Comparison of ENCODE assay signal across 26 cellular contexts in the genomic region with DNA sequence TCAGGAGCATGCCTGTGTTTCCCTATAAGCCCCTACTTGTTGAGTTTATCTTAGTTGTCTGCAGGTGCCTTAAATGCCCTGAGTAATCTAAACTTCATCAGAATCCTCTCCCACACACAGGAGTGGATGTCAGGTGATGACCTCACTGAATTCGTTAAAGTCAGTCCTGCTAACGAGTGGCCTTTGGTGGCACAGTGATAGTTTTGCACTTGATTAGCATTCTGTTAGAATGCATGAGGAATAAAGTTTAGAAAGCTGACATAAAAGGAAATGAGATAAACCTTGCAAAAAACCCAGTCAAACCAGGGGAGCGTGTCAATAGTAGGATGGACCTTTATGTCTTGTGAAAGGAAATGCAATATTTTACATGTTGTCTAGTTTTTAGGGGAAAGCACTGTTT.
"Had no signal": no experiment of that assay in that cellular context is flagged by ENCODE, and none has a peak within 500 bp of the region (broad histone marks: within the 10 kb centered on the region; RNA-seq: fewer than 3 reads in every experiment).

No MANE protein-coding gene starts in this region.

- H3K4me3 Mint-ChIP-seq: activated naive CD4-positive, alpha-beta T cell treated with anti-CD3 and anti-CD28 coated beads for 36 hours; activated naive CD8-positive, alpha-beta T cell treated with anti-CD3 and anti-CD28 coated beads, Interleukin-2, amount 10 ng/mL, durations not matched to agents 7 days and 5 days; activated T-cell treated with anti-CD3 and anti-CD28 coated beads, Interleukin-2, amount 50 U/mL, for 24 hours; central memory CD8-positive, alpha-beta T cell; nephron had no signal

- H3K27me3 Mint-ChIP-seq: activated naive CD8-positive, alpha-beta T cell treated with anti-CD3 and anti-CD28 coated beads, Interleukin-2, amount 10 ng/mL, durations not matched to agents 7 days and 5 days; activated T-cell treated with anti-CD3 and anti-CD28 coated beads, Interleukin-2, amount 50 U/mL, for 24 hours; central memory CD8-positive, alpha-beta T cell had no signal

- DNase-seq: activated CD4-positive, alpha-beta T cell treated with anti-CD3 and anti-CD28 coated beads, Interleukin-2, amount 50 U/mL, for 1 hour; activated CD4-positive, CD25-positive, alpha-beta regulatory T cell; activated CD8-positive, alpha-beta memory T cell treated with anti-CD3 and anti-CD28 coated beads for 24 hours; activated CD8-positive, alpha-beta memory T cell treated with anti-CD3 and anti-CD28 coated beads, Interleukin-2, amount 50 U/mL, for 4 hours; activated effector memory CD4-positive, alpha-beta T cell treated with Interleukin-2 at 50 U/mL for 16 hours; activated naive CD4-positive, alpha-beta T cell treated with anti-CD3 and anti-CD28 coated beads for 36 hours; activated naive CD8-positive, alpha-beta T cell treated with anti-CD3 and anti-CD28 coated beads, Interleukin-2, amount 10 ng/mL, durations not matched to agents 7 days and 5 days; activated T-cell treated with anti-CD3 and anti-CD28 coated beads, Interleukin-2, amount 50 U/mL, for 24 hours; amniotic stem cell; effector memory CD4-positive, alpha-beta T cell; heart left ventricle; kidney glomerular epithelial cell; left ventricle myocardium superior; ovary; psoas muscle; stimulated activated CD4-positive, alpha-beta T cell treated with anti-CD3 and anti-CD28 coated beads, Interleukin-4, amount 100 ng/mL, for 4 hours; stimulated activated naive CD8-positive, alpha-beta T cell treated with anti-CD3 and anti-CD28 coated beads, Interleukin-15, Interleukin-2, amounts not matched to agents 100 U/mL and 50 U/mL, for 24 hours; T1000; upper lobe of right lung had no signal

- H3K4me3 ChIP-seq: breast epithelium, esophagus muscularis mucosa, gastroesophageal sphincter, heart left ventricle, ovary, psoas muscle, right atrium auricular region, upper lobe of right lung had no signal

- H3K9me3 Mint-ChIP-seq: activated naive CD4-positive, alpha-beta T cell treated with anti-CD3 and anti-CD28 coated beads for 36 hours; activated T-cell treated with anti-CD3 and anti-CD28 coated beads, Interleukin-2, amount 50 U/mL, for 24 hours; central memory CD8-positive, alpha-beta T cell; nephron had no signal

- H3K27ac Mint-ChIP-seq: activated naive CD4-positive, alpha-beta T cell treated with anti-CD3 and anti-CD28 coated beads for 36 hours; activated naive CD8-positive, alpha-beta T cell treated with anti-CD3 and anti-CD28 coated beads, Interleukin-2, amount 10 ng/mL, durations not matched to agents 7 days and 5 days; activated T-cell treated with anti-CD3 and anti-CD28 coated beads, Interleukin-2, amount 50 U/mL, for 24 hours; nephron had no signal

- H3K36me3 ChIP-seq: breast epithelium, esophagus muscularis mucosa, gastroesophageal sphincter, neutrophil, ovary, right atrium auricular region, upper lobe of right lung had no signal

- H3K9me3 ChIP-seq: breast epithelium, esophagus muscularis mucosa, gastroesophageal sphincter, heart left ventricle, neutrophil, ovary, psoas muscle, right atrium auricular region, upper lobe of right lung had no signal

- H3K27ac ChIP-seq: breast epithelium, esophagus muscularis mucosa, gastroesophageal sphincter, heart left ventricle, neutrophil, ovary, right atrium auricular region, upper lobe of right lung had no signal

- ATAC-seq: gastroesophageal sphincter; heart left ventricle; left ventricle myocardium superior; psoas muscle; stimulated activated naive CD8-positive, alpha-beta T cell treated with anti-CD3 and anti-CD28 coated beads, Interleukin-15, Interleukin-2, amounts not matched to agents 100 U/mL and 50 U/mL, for 24 hours; upper lobe of right lung had no signal

- H3K27me3 ChIP-seq: breast epithelium, esophagus muscularis mucosa, gastroesophageal sphincter, heart left ventricle, ovary, right atrium auricular region, upper lobe of right lung had no signal
